Comparison of ENCODE assay signal across 8 cellular contexts in genomic region chr3:49469876-49470713, GRCh38. TPM values are rescaled to one million over a fixed set of nuclear protein-coding genes. Genes with fewer than 3 reads are reported as not detected.
DNase-seq lines count a peak whose midpoint lies in the region; ATAC-seq and TF ChIP-seq lines count a peak whose summit lies in the region.

TSS of gene DAG1 (plus strand) at chr3:49470267. CDS start at chr3:49510535, 40,268 bp downstream.

- DNase-seq in ELF-1 (ENCODE audit: low read depth, low spot score) (peak; percentile 97), H7 (peak; percentile 99), M059J (ENCODE audit: low read depth) (peak; percentile 90), fibroblast of peridontal ligament (ENCODE audit: extremely low read depth) (peak; percentile 89)
- peak; percentile 94 for DNase-seq in activated T-helper 9 cell treated with anti-CD3 and anti-CD28 coated beads, Interleukin-2, amount 50 U/mL, for 16 hours (ENCODE audit: low read depth)
- DNase-seq in natural killer cell treated with Interleukin-12 subunit alpha and Interleukin-12 subunit beta and Interleukin-15 and Interleukin-18, amount 100 ng/mL, for 72 hours (ENCODE audit: low spot score), result peak; percentile 97
- peak; percentile 94 for DNase-seq in stimulated activated naive CD4-positive, alpha-beta T cell treated with Interleukin-2 at 50 U/mL for 16 hours (lab: John Stamatoyannopoulos, UW)

- peak within 1 kb of the TSS; percentile 86 for H3K4me3 ChIP-seq in H7 (ENCODE audit: insufficient read depth, low read depth, low read length)

- no peaks in the 10 kb centered on the region for H3K27me3 ChIP-seq in H7 (ENCODE audit: control insufficient read depth, insufficient read depth, low read length)

- H3K9me3 Mint-ChIP-seq in natural killer cell treated with Interleukin-12 subunit alpha and Interleukin-12 subunit beta and Interleukin-15 and Interleukin-18, amount 100 ng/mL, for 72 hours, result no peaks in the 10 kb centered on the region

- H3K4me3 Mint-ChIP-seq in natural killer cell treated with Interleukin-12 subunit alpha and Interleukin-12 subunit beta and Interleukin-15 and Interleukin-18, amount 100 ng/mL, for 72 hours, result peak within 1 kb of the TSS; percentile 93

- peaks cover 21% of the 10 kb centered on the region in 2 donors for H3K4me1 Mint-ChIP-seq in natural killer cell treated with Interleukin-12 subunit alpha and Interleukin-12 subunit beta and Interleukin-15 and Interleukin-18, amount 100 ng/mL, for 72 hours (ENCODE audit: low read depth in 2 of 2)

- no peaks in the 10 kb centered on the region for H3K36me3 Mint-ChIP-seq in natural killer cell treated with Interleukin-12 subunit alpha and Interleukin-12 subunit beta and Interleukin-15 and Interleukin-18, amount 100 ng/mL, for 72 hours

- no peaks in the 10 kb centered on the region for H3K27me3 Mint-ChIP-seq in natural killer cell treated with Interleukin-12 subunit alpha and Interleukin-12 subunit beta and Interleukin-15 and Interleukin-18, amount 100 ng/mL, for 72 hours

- ATAC-seq in natural killer cell treated with Interleukin-12 subunit alpha and Interleukin-12 subunit beta and Interleukin-15 and Interleukin-18, amount 100 ng/mL, for 72 hours, result peak; percentile 95 to 96

- peaks cover 1% of the 10 kb centered on the region; the same call in 1 of the 2 replicates for H3K36me3 ChIP-seq in H7 (replicated peaks; ENCODE audit: control insufficient read depth, insufficient read depth, low read length)

- peak; percentile 87 for TF ChIP-seq POLR2A in Raji (IDR thresholded peaks at IDR 0.05; ENCODE audit: insufficient read depth, low read depth, low read length)

- peak within 1 kb of the TSS; percentile 80 to 93 for H3K27ac Mint-ChIP-seq in natural killer cell treated with Interleukin-12 subunit alpha and Interleukin-12 subunit beta and Interleukin-15 and Interleukin-18, amount 100 ng/mL, for 72 hours

RNA-seq across cellular contexts. Expression of gene DAG1, which starts in this region (rescaled TPM):
- 80.4 and 87.4 TPM in 2 replicates for total RNA-seq in H7 (2014; rRNA removed; shearing (Covaris generic))
- 79.8 and 104 TPM in 2 replicates for total RNA-seq in M059J (2014; rRNA removed; shearing (Covaris generic))
- total RNA-seq in natural killer cell treated with Interleukin-12 subunit alpha and Interleukin-12 subunit beta and Interleukin-15 and Interleukin-18, amount 100 ng/mL, for 72 hours, result 10 to 100 TPM; 22.0 to 27.8 TPM

Comparison
In these comparisons a context has a peak if more than half of its experiments do, and no peak if none do; other contexts are left out.
1. Peak in every context shown above with its lines: DNase-seq, ATAC-seq and H3K4me3 ChIP-seq.